In the genomic region with DNA sequence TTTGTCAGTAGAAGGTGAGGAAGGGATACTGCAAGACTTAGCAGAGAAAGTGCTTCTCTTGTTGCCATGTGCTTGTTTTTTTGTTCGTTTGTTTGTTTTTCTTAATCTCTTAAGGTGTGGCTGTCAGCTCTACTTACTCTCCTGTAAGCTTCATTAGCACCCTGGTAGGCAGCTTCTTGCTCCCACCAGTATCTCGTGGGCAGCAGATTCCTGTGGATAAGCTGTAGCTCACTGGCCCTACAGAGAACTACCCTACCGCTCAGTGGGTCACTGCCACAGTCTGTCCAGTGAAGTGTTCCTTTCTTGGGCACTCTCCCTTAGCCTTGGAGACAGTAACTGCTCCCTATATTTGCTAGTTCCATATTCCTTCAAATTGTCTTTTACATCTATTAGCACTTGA, we compare ENCODE assay signal across 16 cellular contexts.
"Had no signal": no experiment of that assay in that cellular context is flagged by ENCODE, and none has a peak within 500 bp of the region (broad histone marks: within the 10 kb centered on the region; RNA-seq: fewer than 3 reads in every experiment).

No MANE protein-coding gene starts in this region.

- H3K27ac ChIP-seq: gastroesophageal sphincter, prostate gland, spleen had no signal

- H3K27ac Mint-ChIP-seq: activated naive CD4-positive, alpha-beta T cell treated with anti-CD3 and anti-CD28 coated beads, Interleukin-2, amount 50 U/mL, for 72 hours; naive thymus-derived CD8-positive, alpha-beta T cell; type B pancreatic cell had no signal

- H3K36me3 ChIP-seq: gastroesophageal sphincter, prostate gland, spleen had no signal

- H3K9me3 ChIP-seq: gastroesophageal sphincter, prostate gland had no signal

- DNase-seq: activated CD4-positive, alpha-beta T cell treated with anti-CD3 and anti-CD28 coated beads, Interleukin-2, amount 50 U/mL, for 4 hours; activated effector memory CD4-positive, alpha-beta T cell treated with Interleukin-2 at 50 U/mL for 16 hours; activated T-cell treated with anti-CD3 and anti-CD28 coated beads, Interleukin-2, amount 50 U/mL, for 1 hour; amygdala; kidney glomerular epithelial cell; naive thymus-derived CD8-positive, alpha-beta T cell; occipital lobe; spleen; stimulated activated naive CD4-positive, alpha-beta T cell treated with Interleukin-2 at 50 U/mL for 16 hours; T-helper 2 cell had no signal

- H3K27me3 ChIP-seq: gastroesophageal sphincter, spleen had no signal

- H3K4me3 Mint-ChIP-seq: naive thymus-derived CD8-positive, alpha-beta T cell; type B pancreatic cell had no signal

- H3K4me1 ChIP-seq: prostate gland had no signal

- H3K27me3 Mint-ChIP-seq: naive thymus-derived CD8-positive, alpha-beta T cell; type B pancreatic cell had no signal

- H3K4me3 ChIP-seq: gastroesophageal sphincter, lung, prostate gland, spleen had no signal

- ATAC-seq: activated naive CD4-positive, alpha-beta T cell treated with anti-CD3 and anti-CD28 coated beads, Interleukin-2, amount 50 U/mL, for 72 hours; gastroesophageal sphincter; naive thymus-derived CD8-positive, alpha-beta T cell; sciatic nerve had no signal
